ENCODE assay signal across 35 cellular contexts in the genomic region with DNA sequence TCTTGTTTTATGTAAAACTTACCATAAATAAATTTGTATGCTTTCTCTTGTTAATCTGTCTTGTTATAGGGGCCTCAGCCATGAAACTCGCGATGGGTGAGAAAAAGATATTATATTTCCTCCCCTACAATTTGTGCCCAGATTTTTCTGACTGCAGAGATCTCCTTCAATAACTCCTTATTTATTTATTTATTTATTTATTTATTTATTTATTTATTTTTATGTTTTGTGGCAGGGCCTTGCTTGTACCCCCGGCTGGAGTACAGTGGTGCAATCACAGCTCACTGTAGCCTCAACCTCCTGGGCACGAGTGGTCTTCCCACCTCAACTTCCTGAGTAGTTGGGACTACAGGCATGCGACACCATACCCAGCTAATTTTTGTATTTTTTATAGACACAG. TPM values are rescaled to one million over a fixed set of nuclear protein-coding genes. Genes with fewer than 3 reads are reported as not detected.
"Had no signal": no experiment of that assay in that cellular context is flagged by ENCODE, and none has a peak within 500 bp of the region (broad histone marks: within the 10 kb centered on the region; RNA-seq: fewer than 3 reads in every experiment).

No MANE protein-coding gene starts in this region.

- ATAC-seq: activated naive CD4-positive, alpha-beta T cell treated with anti-CD3 and anti-CD28 coated beads, Interleukin-2, amount 50 U/mL, for 72 hours; activated T-cell treated with anti-CD3 and anti-CD28 coated beads, Interleukin-2, amount 50 U/mL, for 4 hours; body of pancreas; PC-3; T-helper 17 cell had no signal

- DNase-seq: activated B cell treated with CpG ODN at 0.5 μM for 24 hours; activated CD4-positive, alpha-beta memory T cell treated with anti-CD3 and anti-CD28 coated beads for 36 hours; activated CD4-positive, alpha-beta T cell treated with anti-CD3 and anti-CD28 coated beads for 4 hours; activated CD4-positive, alpha-beta T cell treated with anti-CD3 and anti-CD28 coated beads, Interleukin-2, amount 50 U/mL, for 1 hour; activated CD4-positive, CD25-positive, alpha-beta regulatory T cell treated with anti-CD3 and anti-CD28 coated beads, Interleukin-2, amount 50 U/mL, for 72 hours; activated gamma-delta T cell treated with Interleukin-2 at 50 U/mL for 16 hours; activated naive CD4-positive, alpha-beta T cell treated with anti-CD3 and anti-CD28 coated beads for 36 hours; activated T-cell treated with anti-CD3 and anti-CD28 coated beads for 4 hours; activated T-cell treated with anti-CD3 and anti-CD28 coated beads, Interleukin-2, amount 50 U/mL, for 4 hours; adrenal gland; body of pancreas; MM.1S; MV-4-11; NCI-H1092; NCI-H1436 treated with DMSO at 0.1 percent for 48 hours; NCI-H1694 treated with DMSO at 0.1 percent for 48 hours; NCI-H2029; NCI-H345; NCI-H524 treated with DMSO at 0.1 percent for 48 hours; PC-3; Peyer's patch; RPMI8226; SHP77 treated with DMSO at 0.1 percent for 48 hours; SK-N-SH; T-helper 17 cell had no signal

- H3K27ac Mint-ChIP-seq: activated B cell treated with CpG ODN at 0.5 μM for 24 hours; activated CD4-positive, alpha-beta memory T cell treated with anti-CD3 and anti-CD28 coated beads for 36 hours; activated naive CD4-positive, alpha-beta T cell treated with anti-CD3 and anti-CD28 coated beads for 36 hours; activated naive CD4-positive, alpha-beta T cell treated with anti-CD3 and anti-CD28 coated beads, Interleukin-2, amount 50 U/mL, for 72 hours; activated T-helper 1 cell treated with anti-CD3 and anti-CD28 coated beads, Interleukin-12 subunit alpha, Interleukin-12 subunit beta, Interleukin-2, Interleukin-4 antibody, amounts not matched to agents 30 ng/mL and 10 ng/mL and 1 ng/mL, durations not matched to agents 14 hours and 24 hours and 36 hours; T-helper 17 cell had no signal

- H3K27ac ChIP-seq: adrenal gland, body of pancreas, breast epithelium, Peyer's patch, SJSA1, VCaP had no signal

- H3K4me1 Mint-ChIP-seq: activated B cell treated with CpG ODN at 0.5 μM for 24 hours, T-helper 17 cell had no signal

- FAIRE-seq: astrocyte had no signal

- H3K36me3 Mint-ChIP-seq: activated CD4-positive, alpha-beta memory T cell treated with anti-CD3 and anti-CD28 coated beads for 36 hours; activated naive CD4-positive, alpha-beta T cell treated with anti-CD3 and anti-CD28 coated beads, Interleukin-2, amount 50 U/mL, for 72 hours had no signal

- H3K4me3 ChIP-seq: adrenal gland, body of pancreas, breast epithelium, Peyer's patch, SJSA1 had no signal

- H3K9me3 Mint-ChIP-seq: activated B cell treated with CpG ODN at 0.5 μM for 24 hours; activated CD4-positive, alpha-beta memory T cell treated with anti-CD3 and anti-CD28 coated beads for 36 hours; activated naive CD4-positive, alpha-beta T cell treated with anti-CD3 and anti-CD28 coated beads for 36 hours; activated naive CD4-positive, alpha-beta T cell treated with anti-CD3 and anti-CD28 coated beads, Interleukin-2, amount 50 U/mL, for 72 hours; activated T-cell treated with anti-CD3 and anti-CD28 coated beads, Interleukin-2, amount 50 U/mL, for 4 hours; activated T-helper 1 cell treated with anti-CD3 and anti-CD28 coated beads, Interleukin-12 subunit alpha, Interleukin-12 subunit beta, Interleukin-2, Interleukin-4 antibody, amounts not matched to agents 30 ng/mL and 10 ng/mL and 1 ng/mL, durations not matched to agents 14 hours and 24 hours and 36 hours had no signal

- H3K4me2 ChIP-seq: SK-N-SH had no signal

- H3K36me3 ChIP-seq: adrenal gland, breast epithelium, Peyer's patch, SJSA1 had no signal

- H3K9me3 ChIP-seq: adrenal gland, body of pancreas, breast epithelium, Peyer's patch, SJSA1, SK-N-SH had no signal

- H3K4me1 ChIP-seq: adrenal gland, body of pancreas, breast epithelium, Peyer's patch, SJSA1 had no signal

- H3K27me3 ChIP-seq: adrenal gland, body of pancreas, breast epithelium, Peyer's patch, SJSA1 had no signal

- H3K27me3 Mint-ChIP-seq: activated B cell treated with CpG ODN at 0.5 μM for 24 hours; activated CD4-positive, alpha-beta memory T cell treated with anti-CD3 and anti-CD28 coated beads for 36 hours had no signal

- H3K4me3 Mint-ChIP-seq: activated B cell treated with CpG ODN at 0.5 μM for 24 hours; activated CD4-positive, alpha-beta memory T cell treated with anti-CD3 and anti-CD28 coated beads for 36 hours; activated naive CD4-positive, alpha-beta T cell treated with anti-CD3 and anti-CD28 coated beads for 36 hours; activated T-cell treated with anti-CD3 and anti-CD28 coated beads, Interleukin-2, amount 50 U/mL, for 4 hours; activated T-helper 1 cell treated with anti-CD3 and anti-CD28 coated beads, Interleukin-12 subunit alpha, Interleukin-12 subunit beta, Interleukin-2, Interleukin-4 antibody, amounts not matched to agents 30 ng/mL and 10 ng/mL and 1 ng/mL, durations not matched to agents 14 hours and 24 hours and 36 hours; T-helper 17 cell had no signal

RNA-seq across cellular contexts. Expression of gene CCL5, which starts 23.3 kb away (rescaled TPM):
- total RNA-seq: NCI-H460, PC-3, SJSA1 had no signal

RNA-seq across cellular contexts. Expression of gene RDM1, which starts 27.1 kb away (rescaled TPM):
- total RNA-seq: activated B cell treated with CpG ODN at 0.5 μM for 24 hours; activated T-cell treated with anti-CD3 and anti-CD28 coated beads, Interleukin-2, amount 50 U/mL, for 4 hours; adrenal gland; astrocyte; body of pancreas; breast epithelium; cardiac septum; T-helper 17 cell had no signal

RNA-seq across cellular contexts. Expression of gene HEATR9, which starts 34.8 kb away (rescaled TPM):
- total RNA-seq: activated B cell treated with CpG ODN at 0.5 μM for 24 hours; activated naive CD4-positive, alpha-beta T cell treated with anti-CD3 and anti-CD28 coated beads for 36 hours; activated naive CD4-positive, alpha-beta T cell treated with anti-CD3 and anti-CD28 coated beads, Interleukin-2, amount 50 U/mL, for 72 hours; adrenal gland; astrocyte; body of pancreas; cardiac septum; LHCN-M2; NCI-H460; PC-3; Peyer's patch; SJSA1 had no signal
- polyA plus RNA-seq: SK-N-SH had no signal

RNA-seq across cellular contexts. Expression of gene LYZL6, which starts 40.1 kb away (rescaled TPM):
- total RNA-seq: activated B cell treated with CpG ODN at 0.5 μM for 24 hours; activated CD4-positive, alpha-beta memory T cell treated with anti-CD3 and anti-CD28 coated beads for 36 hours; activated CD8-positive, alpha-beta memory T cell treated with anti-CD3 and anti-CD28 coated beads for 36 hours; activated naive CD4-positive, alpha-beta T cell treated with anti-CD3 and anti-CD28 coated beads for 36 hours; activated naive CD4-positive, alpha-beta T cell treated with anti-CD3 and anti-CD28 coated beads, Interleukin-2, amount 50 U/mL, for 72 hours; activated T-cell treated with anti-CD3 and anti-CD28 coated beads, Interleukin-2, amount 50 U/mL, for 4 hours; activated T-helper 1 cell treated with anti-CD3 and anti-CD28 coated beads, Interleukin-12 subunit alpha, Interleukin-12 subunit beta, Interleukin-2, Interleukin-4 antibody, amounts not matched to agents 30 ng/mL and 10 ng/mL and 1 ng/mL, durations not matched to agents 14 hours and 24 hours and 36 hours; adrenal gland; astrocyte; body of pancreas; breast epithelium; cardiac septum; LHCN-M2; NCI-H460; PC-3; Peyer's patch; SJSA1; T-helper 17 cell had no signal
- polyA plus RNA-seq: adrenal gland, SK-N-SH had no signal
